In genomic region chr2:47043891-47044239, GRCh38 we compare ENCODE assay signal across 9 cellular contexts.
DNase-seq lines count a peak whose midpoint lies in the region; ATAC-seq and TF ChIP-seq lines count a peak whose summit lies in the region.
"Had no signal": no experiment of that assay in that cellular context is flagged by ENCODE, and none has a peak within 500 bp of the region (broad histone marks: within the 10 kb centered on the region; RNA-seq: fewer than 3 reads in every experiment).

No MANE protein-coding gene starts in this region.

- no peak overlapping the region for H3K4me3 Mint-ChIP-seq in stimulated activated memory B cell treated with anti-CD40 and anti-IgM and Interleukin-4, amounts not matched to agents 10 μg/mL and 1 μg/mL and 100 μg/mL, for 72 hours

- CTCF ChIA-PET in HEK293 (lab: Yijun Ruan, JAX) = interaction anchor here (0.6 to 1.9 kb wide), 3 partner anchors 26 to 324 kb away, joined by 3 to 6 read pairs (median 3); no protein-coding TSS in a partner anchor

- DNase-seq in SW480 (ENCODE audit: low spot score) (peak; percentile 86), left ventricle myocardium inferior (no peak), COLO829 (ENCODE audit: low spot score) (no peak), RKO (ENCODE audit: low spot score) (no peak)
- DNase-seq: activated naive CD4-positive, alpha-beta T cell had no signal

- H3K27ac Mint-ChIP-seq in stimulated activated memory B cell treated with anti-CD40 and anti-IgM and Interleukin-4, amounts not matched to agents 10 μg/mL and 1 μg/mL and 100 μg/mL, for 72 hours = peak overlapping the region; percentile 84

- no peak for TF ChIP-seq CTCF in HEK293 (tag by site-specific recombination; IDR thresholded peaks at IDR 0.05)
- no peak for TF ChIP-seq CTCF in left ventricle myocardium inferior (IDR thresholded peaks at IDR 0.05; ENCODE audit: borderline replicate concordance)

- intact Hi-C loops in left ventricle myocardium inferior (cut with micrococcal nuclease) = no loop called here

- H3K27me3 Mint-ChIP-seq in stimulated activated memory B cell treated with anti-CD40 and anti-IgM and Interleukin-4, amounts not matched to agents 10 μg/mL and 1 μg/mL and 100 μg/mL, for 72 hours = no peaks in the 10 kb centered on the region

- H3K9me3 Mint-ChIP-seq in stimulated activated memory B cell treated with anti-CD40 and anti-IgM and Interleukin-4, amounts not matched to agents 10 μg/mL and 1 μg/mL and 100 μg/mL, for 72 hours = no peaks in the 10 kb centered on the region

- peaks cover 47% of the 10 kb centered on the region for H3K4me1 Mint-ChIP-seq in stimulated activated memory B cell treated with anti-CD40 and anti-IgM and Interleukin-4, amounts not matched to agents 10 μg/mL and 1 μg/mL and 100 μg/mL, for 72 hours

- POLR2A ChIA-PET in HEK293 (lab: Yijun Ruan, JAX) = interaction anchor here (0.8 to 1.7 kb wide), 4 partner anchors 12 to 28 kb away, joined by 3 to 7 read pairs (median 4); no protein-coding TSS in a partner anchor

- H3K4me1 ChIP-seq in HEK293 (ENCODE audit: control insufficient read depth, insufficient read depth, low read length) = no peaks in the 10 kb centered on the region
- peaks cover 62% of the 10 kb centered on the region for H3K4me1 ChIP-seq in left ventricle myocardium inferior

- H3K9me3 ChIP-seq in HEK293 (ENCODE audit: control insufficient read depth, insufficient read depth, low read depth, low read length) = no peaks in the 10 kb centered on the region
- no peaks in the 10 kb centered on the region for H3K9me3 ChIP-seq in left ventricle myocardium inferior (replicated peaks)

- no peaks in the 10 kb centered on the region for H3K27me3 ChIP-seq in left ventricle myocardium inferior (ENCODE audit: low read depth)

- H3K27ac ChIP-seq in HEK293 (ENCODE audit: extremely low read depth, low read depth, low read length) = no peak overlapping the region
- peak overlapping the region; percentile 91 for H3K27ac ChIP-seq in left ventricle myocardium inferior (replicated peaks)

- H3K36me3 ChIP-seq in HEK293 (ENCODE audit: control insufficient read depth in 2 of 2, insufficient read depth in 1 of 2, low read length in 2 of 2) (peaks cover 0 to 22% of the 10 kb centered on the region in 2 experiments; a peak in 1 of 3 replicates), left ventricle myocardium inferior (peaks cover 20% of the 10 kb centered on the region)

- H3K36me3 Mint-ChIP-seq in stimulated activated memory B cell treated with anti-CD40 and anti-IgM and Interleukin-4, amounts not matched to agents 10 μg/mL and 1 μg/mL and 100 μg/mL, for 72 hours = peaks cover 45% of the 10 kb centered on the region

- H3K4me3 ChIP-seq in HEK293 (ENCODE audit: low read depth, low read length) (no peak overlapping the region), left ventricle myocardium inferior (no peak overlapping the region)

- ATAC-seq in stimulated activated memory B cell treated with anti-CD40 and anti-IgM and Interleukin-4, amounts not matched to agents 10 μg/mL and 1 μg/mL and 100 μg/mL, for 72 hours = no peak
- ATAC-seq in HG03097 (IDR thresholded peaks at IDR 0.05; ENCODE audit: low FRiP score, unreplicated experiment) (no peak), GM21825 (IDR thresholded peaks at IDR 0.05; ENCODE audit: unreplicated experiment) (no peak)

TF ChIP-seq in HEK293, 187 proteins besides CTCF, POLR2A, EP300 and RAD21 (continues in another document):
- TF ChIP-seq RBAK (tag by site-specific recombination; IDR thresholded peaks at IDR 0.05) = no peak
- TF ChIP-seq, protein P1, sequence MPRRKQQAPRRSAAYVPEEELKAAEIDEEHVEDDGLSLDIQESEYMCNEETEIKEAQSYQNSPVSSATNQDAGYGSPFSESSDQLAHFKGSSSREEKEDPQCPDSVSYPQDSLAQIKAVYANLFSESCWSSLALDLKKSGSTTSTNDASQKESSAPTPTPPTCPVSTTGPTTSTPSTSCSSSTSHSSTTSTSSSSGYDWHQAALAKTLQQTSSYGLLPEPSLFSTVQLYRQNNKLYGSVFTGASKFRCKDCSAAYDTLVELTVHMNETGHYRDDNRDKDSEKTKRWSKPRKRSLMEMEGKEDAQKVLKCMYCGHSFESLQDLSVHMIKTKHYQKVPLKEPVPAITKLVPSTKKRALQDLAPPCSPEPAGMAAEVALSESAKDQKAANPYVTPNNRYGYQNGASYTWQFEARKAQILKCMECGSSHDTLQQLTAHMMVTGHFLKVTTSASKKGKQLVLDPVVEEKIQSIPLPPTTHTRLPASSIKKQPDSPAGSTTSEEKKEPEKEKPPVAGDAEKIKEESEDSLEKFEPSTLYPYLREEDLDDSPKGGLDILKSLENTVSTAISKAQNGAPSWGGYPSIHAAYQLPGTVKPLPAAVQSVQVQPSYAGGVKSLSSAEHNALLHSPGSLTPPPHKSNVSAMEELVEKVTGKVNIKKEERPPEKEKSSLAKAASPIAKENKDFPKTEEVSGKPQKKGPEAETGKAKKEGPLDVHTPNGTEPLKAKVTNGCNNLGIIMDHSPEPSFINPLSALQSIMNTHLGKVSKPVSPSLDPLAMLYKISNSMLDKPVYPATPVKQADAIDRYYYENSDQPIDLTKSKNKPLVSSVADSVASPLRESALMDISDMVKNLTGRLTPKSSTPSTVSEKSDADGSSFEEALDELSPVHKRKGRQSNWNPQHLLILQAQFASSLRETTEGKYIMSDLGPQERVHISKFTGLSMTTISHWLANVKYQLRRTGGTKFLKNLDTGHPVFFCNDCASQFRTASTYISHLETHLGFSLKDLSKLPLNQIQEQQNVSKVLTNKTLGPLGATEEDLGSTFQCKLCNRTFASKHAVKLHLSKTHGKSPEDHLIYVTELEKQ (tag by site-specific recombination; IDR thresholded peaks at IDR 0.05; ENCODE audit: borderline replicate concordance) = no peak
- TF ChIP-seq ZIC2 (tag by site-specific recombination; IDR thresholded peaks at IDR 0.05) = 0 out of 2 replicates have a peak, but pooled peaks have one; percentile 26
- TF ChIP-seq PRDM2 (tag by site-specific recombination; IDR thresholded peaks at IDR 0.05; ENCODE audit: borderline replicate concordance) = no peak
- TF ChIP-seq, protein P2, sequence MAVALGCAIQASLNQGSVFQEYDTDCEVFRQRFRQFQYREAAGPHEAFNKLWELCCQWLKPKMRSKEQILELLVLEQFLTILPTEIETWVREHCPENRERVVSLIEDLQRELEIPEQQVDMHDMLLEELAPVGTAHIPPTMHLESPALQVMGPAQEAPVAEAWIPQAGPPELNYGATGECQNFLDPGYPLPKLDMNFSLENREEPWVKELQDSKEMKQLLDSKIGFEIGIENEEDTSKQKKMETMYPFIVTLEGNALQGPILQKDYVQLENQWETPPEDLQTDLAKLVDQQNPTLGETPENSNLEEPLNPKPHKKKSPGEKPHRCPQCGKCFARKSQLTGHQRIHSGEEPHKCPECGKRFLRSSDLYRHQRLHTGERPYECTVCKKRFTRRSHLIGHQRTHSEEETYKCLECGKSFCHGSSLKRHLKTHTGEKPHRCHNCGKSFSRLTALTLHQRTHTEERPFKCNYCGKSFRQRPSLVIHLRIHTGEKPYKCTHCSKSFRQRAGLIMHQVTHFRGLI (tag by site-specific recombination; IDR thresholded peaks at IDR 0.05) = no peak
- no peak for TF ChIP-seq TRIM28 (IDR thresholded peaks at IDR 0.05; ENCODE audit: borderline replicate concordance, low read length)
